8 cellular contexts compared by ENCODE assay signal in the genomic region with DNA sequence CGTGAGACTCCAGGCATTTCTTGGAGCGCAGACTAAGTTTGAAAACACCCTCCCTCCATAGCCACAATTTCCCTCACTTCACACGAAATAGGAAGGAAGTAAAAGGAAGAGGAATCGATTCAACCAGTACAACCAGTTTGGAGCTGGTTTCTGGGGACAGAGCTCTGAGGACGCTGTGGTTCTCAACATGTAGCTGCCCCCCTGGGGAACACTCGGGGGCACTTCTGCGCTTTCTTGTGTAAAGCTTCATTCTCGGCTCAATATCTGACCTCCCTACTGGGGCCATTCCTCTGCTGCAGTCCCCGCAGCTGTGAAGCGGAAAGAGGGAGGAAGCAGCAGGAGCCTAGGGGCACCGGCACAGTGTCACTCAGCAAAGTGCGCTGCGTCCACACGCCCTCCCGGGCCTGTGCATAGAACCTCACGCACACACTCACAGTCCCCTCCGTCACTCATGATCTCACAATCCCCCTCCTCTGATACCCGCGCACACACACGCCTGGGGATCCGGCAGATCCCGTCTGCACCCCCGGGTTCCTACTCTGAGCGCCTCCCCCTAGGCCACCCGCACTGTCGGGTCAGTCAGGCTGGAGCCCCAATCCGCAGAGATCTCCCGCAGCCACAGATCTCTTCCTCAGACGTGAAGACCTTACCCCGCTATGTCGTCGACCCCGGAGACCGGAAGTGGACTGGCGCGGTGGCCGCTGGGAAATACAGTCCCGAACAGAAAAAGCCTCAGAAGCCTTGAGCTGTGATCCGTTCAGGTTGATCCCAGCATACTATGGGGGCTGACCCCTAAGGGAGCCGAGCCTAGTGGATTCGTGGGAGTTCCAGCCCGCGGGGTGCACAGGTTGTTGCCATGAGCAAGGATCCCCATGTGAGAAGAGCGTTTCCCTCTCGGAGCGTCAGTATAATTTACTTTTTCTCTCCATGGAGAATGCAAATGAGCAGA. TPM values are rescaled to one million over a fixed set of nuclear protein-coding genes. Genes with fewer than 3 reads are reported as not detected.
A peak's percentile ranks its signal among the peaks of the same experiment; 100 is the strongest.
DNase-seq lines count a peak whose midpoint lies in the region; ATAC-seq and TF ChIP-seq lines count a peak whose summit lies in the region.

Gene ZNF780A (minus strand): TSS at position 688 of the 949 bp plus-strand sequence. CDS start 6,190 bp downstream, outside the sequence.

- no peaks in the 10 kb centered on the region for H3K9me3 ChIP-seq in duodenal mucosa (ENCODE audit: control insufficient read depth in 1 of 2, low read length in 2 of 2)
- H3K9me3 ChIP-seq in liver (ENCODE audit: control insufficient read depth in 4 of 4, low read length in 3 of 4) = no peaks in the 10 kb centered on the region

- CTCF ChIA-PET in activated CD8-positive, alpha-beta T cell treated with anti-CD3 and anti-CD28 coated beads for 36 hours (lab: Charles Lee) = interaction anchor here (1.0 to 2.4 kb wide), 4 partner anchors 74 to 544 kb away, joined by 3 to 8 read pairs (median 3); partner anchors contain the start of gene PSMC4

- DNase-seq in AG08396 (ENCODE audit: low spot score) (peak; percentile 75), NCI-H82 (lab: John Stamatoyannopoulos, UW) (peak; percentile 93)
- DNase-seq in activated CD8-positive, alpha-beta T cell treated with anti-CD3 and anti-CD28 coated beads for 36 hours = peak; percentile 88
- peak; percentile 77 for DNase-seq in stimulated activated CD4-positive, alpha-beta T cell treated with anti-CD3 and anti-CD28 coated beads, Interleukin-4, amount 100 ng/mL, for 1 hour

- peak within 1 kb of the TSS; percentile 85 for H3K27ac ChIP-seq in duodenal mucosa (ENCODE audit: low read depth, low read length)
- peak within 1 kb of the TSS; percentile 92 to 96 for H3K27ac ChIP-seq in liver (ENCODE audit: low read depth in 1 of 2, low read length in 2 of 2)

- peak within 1 kb of the TSS; percentile 100 for H3K4me3 Mint-ChIP-seq in activated CD8-positive, alpha-beta T cell treated with anti-CD3 and anti-CD28 coated beads for 36 hours

- H3K4me3 ChIP-seq in duodenal mucosa (ENCODE audit: low read depth in 1 of 2, low read length in 2 of 2) = peak within 1 kb of the TSS; percentile 98 to 99
- H3K4me3 ChIP-seq in liver (ENCODE audit: low read depth in 1 of 3, low read length in 3 of 3) = peak within 1 kb of the TSS; percentile 63 to 98 (median 93)

- H3K9ac ChIP-seq in duodenal mucosa (ENCODE audit: low read depth in 1 of 2, low read length in 2 of 2) (peak within 1 kb of the TSS; percentile 87 to 94), liver (ENCODE audit: low read depth in 1 of 2, low read length in 2 of 2) (peak within 1 kb of the TSS; percentile 71 to 97)

- H3K27ac Mint-ChIP-seq in activated CD8-positive, alpha-beta T cell treated with anti-CD3 and anti-CD28 coated beads for 36 hours = peak within 1 kb of the TSS; percentile 100

- H3K27me3 Mint-ChIP-seq in activated CD8-positive, alpha-beta T cell treated with anti-CD3 and anti-CD28 coated beads for 36 hours = peaks cover 4% of the 10 kb centered on the region

- H3K9me3 Mint-ChIP-seq in activated CD8-positive, alpha-beta T cell treated with anti-CD3 and anti-CD28 coated beads for 36 hours = peaks cover 5% of the 10 kb centered on the region

- WGBS in liver = under 1% methylated on average over 46 of the region's 46 CpGs

- H3K36me3 ChIP-seq in duodenal mucosa (ENCODE audit: control insufficient read depth in 1 of 2, insufficient read depth in 2 of 2, low read length in 2 of 2) (no peaks in the 10 kb centered on the region), liver (ENCODE audit: control insufficient read depth in 4 of 4, insufficient read depth in 3 of 4, low read depth in 1 of 4, low read length in 3 of 4) (no peaks in the 10 kb centered on the region)

- TF ChIP-seq CTCF in activated CD8-positive, alpha-beta T cell treated with anti-CD3 and anti-CD28 coated beads for 36 hours (IDR thresholded peaks at IDR 0.05) = no peak
- TF ChIP-seq CTCF in liver (IDR thresholded peaks at IDR 0.05; ENCODE audit: low read depth, low read length, missing input control) = no peak

- H3K27me3 ChIP-seq in duodenal mucosa (ENCODE audit: control insufficient read depth in 1 of 2, insufficient read depth in 2 of 2, low read length in 2 of 2) (no peaks in the 10 kb centered on the region), liver (ENCODE audit: control insufficient read depth in 4 of 4, insufficient read depth in 4 of 4, low read length in 3 of 4) (no peaks in the 10 kb centered on the region)

- peaks cover 22% of the 10 kb centered on the region for H3K36me3 Mint-ChIP-seq in activated CD8-positive, alpha-beta T cell treated with anti-CD3 and anti-CD28 coated beads for 36 hours (ENCODE audit: low read depth)

- ATAC-seq in GM19035 (IDR thresholded peaks at IDR 0.05; ENCODE audit: unreplicated experiment) = peak; percentile 77
- ATAC-seq in HG03520 (IDR thresholded peaks at IDR 0.05; ENCODE audit: unreplicated experiment) = peak; percentile 66
- ATAC-seq in activated CD8-positive, alpha-beta T cell treated with anti-CD3 and anti-CD28 coated beads for 36 hours = peak; percentile 92

- H3K4me1 Mint-ChIP-seq in activated CD8-positive, alpha-beta T cell treated with anti-CD3 and anti-CD28 coated beads for 36 hours (ENCODE audit: low read depth) = peaks cover 31% of the 10 kb centered on the region

- peak; percentile 22 to 34 for TF ChIP-seq RAD21 in liver (IDR thresholded peaks at IDR 0.05)

- intact Hi-C loops in activated CD8-positive, alpha-beta T cell treated with anti-CD3 and anti-CD28 coated beads for 36 hours (cut with micrococcal nuclease) = no loop called here

- H3K4me1 ChIP-seq in duodenal mucosa (ENCODE audit: control insufficient read depth in 1 of 2, insufficient read depth in 2 of 2, low read length in 2 of 2) (peaks cover 9 to 12% of the 10 kb centered on the region in 2 donors), liver (ENCODE audit: control insufficient read depth in 4 of 4, insufficient read depth in 4 of 4, low read length in 3 of 4) (peaks cover under 1 to 12% (median 10%) of the 10 kb centered on the region in 4 donors)

- POLR2A ChIA-PET in activated CD8-positive, alpha-beta T cell treated with anti-CD3 and anti-CD28 coated beads for 36 hours (lab: Charles Lee) = interaction anchor here (0.9 to 2.1 kb wide), 4 partner anchors 12 to 100 kb away, joined by 3 to 6 read pairs (median 4); no protein-coding TSS in a partner anchor

TF ChIP-seq in liver, 16 proteins besides CTCF, POLR2A, EP300 and RAD21 (continues in another document):
- TF ChIP-seq FOXA1 (IDR thresholded peaks at IDR 0.05) = no peak
- TF ChIP-seq EGR1 (IDR thresholded peaks at IDR 0.05; ENCODE audit: low read depth in 2 of 2) = peak in 1 of 2 donors; percentile 86
- peak; percentile 80 to 88 for TF ChIP-seq RXRA (IDR thresholded peaks at IDR 0.05)
- no peak for TF ChIP-seq HNF4G (IDR thresholded peaks at IDR 0.05)
- TF ChIP-seq YY1 (IDR thresholded peaks at IDR 0.05) = peak; percentile 77
- TF ChIP-seq FOXA2 (IDR thresholded peaks at IDR 0.05) = no peak
- TF ChIP-seq, protein P1, sequence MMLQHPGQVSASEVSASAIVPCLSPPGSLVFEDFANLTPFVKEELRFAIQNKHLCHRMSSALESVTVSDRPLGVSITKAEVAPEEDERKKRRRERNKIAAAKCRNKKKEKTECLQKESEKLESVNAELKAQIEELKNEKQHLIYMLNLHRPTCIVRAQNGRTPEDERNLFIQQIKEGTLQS (IDR thresholded peaks at IDR 0.05) = no peak
- TF ChIP-seq SP1 (IDR thresholded peaks at IDR 0.05) = peak; percentile 39
- peak in 1 of 2 donors; percentile 36 for TF ChIP-seq JUND (IDR thresholded peaks at IDR 0.05)
- peak; percentile 70 to 92 for TF ChIP-seq GABPA (IDR thresholded peaks at IDR 0.05 in 1 of 2, conservative IDR thresholded peaks at IDR 0.05 in 1 of 2)
- peak; percentile 78 for TF ChIP-seq NR2F2 (IDR thresholded peaks at IDR 0.05)
- TF ChIP-seq HNF4A (conservative IDR thresholded peaks at IDR 0.05) = peak; percentile 66 to 73
- TF ChIP-seq, protein P2, sequence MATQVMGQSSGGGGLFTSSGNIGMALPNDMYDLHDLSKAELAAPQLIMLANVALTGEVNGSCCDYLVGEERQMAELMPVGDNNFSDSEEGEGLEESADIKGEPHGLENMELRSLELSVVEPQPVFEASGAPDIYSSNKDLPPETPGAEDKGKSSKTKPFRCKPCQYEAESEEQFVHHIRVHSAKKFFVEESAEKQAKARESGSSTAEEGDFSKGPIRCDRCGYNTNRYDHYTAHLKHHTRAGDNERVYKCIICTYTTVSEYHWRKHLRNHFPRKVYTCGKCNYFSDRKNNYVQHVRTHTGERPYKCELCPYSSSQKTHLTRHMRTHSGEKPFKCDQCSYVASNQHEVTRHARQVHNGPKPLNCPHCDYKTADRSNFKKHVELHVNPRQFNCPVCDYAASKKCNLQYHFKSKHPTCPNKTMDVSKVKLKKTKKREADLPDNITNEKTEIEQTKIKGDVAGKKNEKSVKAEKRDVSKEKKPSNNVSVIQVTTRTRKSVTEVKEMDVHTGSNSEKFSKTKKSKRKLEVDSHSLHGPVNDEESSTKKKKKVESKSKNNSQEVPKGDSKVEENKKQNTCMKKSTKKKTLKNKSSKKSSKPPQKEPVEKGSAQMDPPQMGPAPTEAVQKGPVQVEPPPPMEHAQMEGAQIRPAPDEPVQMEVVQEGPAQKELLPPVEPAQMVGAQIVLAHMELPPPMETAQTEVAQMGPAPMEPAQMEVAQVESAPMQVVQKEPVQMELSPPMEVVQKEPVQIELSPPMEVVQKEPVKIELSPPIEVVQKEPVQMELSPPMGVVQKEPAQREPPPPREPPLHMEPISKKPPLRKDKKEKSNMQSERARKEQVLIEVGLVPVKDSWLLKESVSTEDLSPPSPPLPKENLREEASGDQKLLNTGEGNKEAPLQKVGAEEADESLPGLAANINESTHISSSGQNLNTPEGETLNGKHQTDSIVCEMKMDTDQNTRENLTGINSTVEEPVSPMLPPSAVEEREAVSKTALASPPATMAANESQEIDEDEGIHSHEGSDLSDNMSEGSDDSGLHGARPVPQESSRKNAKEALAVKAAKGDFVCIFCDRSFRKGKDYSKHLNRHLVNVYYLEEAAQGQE (IDR thresholded peaks at IDR 0.05) = peak; percentile 75
- peak; percentile 93 for TF ChIP-seq TAF1 (conservative IDR thresholded peaks at IDR 0.05)

RNA-seq across cellular contexts. Expression of gene ZNF780A, which starts in this region (rescaled TPM):
- total RNA-seq in activated CD8-positive, alpha-beta T cell treated with anti-CD3 and anti-CD28 coated beads for 36 hours = 10 to 100 TPM; 12.9 to 13.3 TPM
- 10 to 100 TPM; 11.7 to 18.7 TPM for total RNA-seq in liver
- 10 to 100 TPM; 10.9 to 16.3 TPM for polyA plus RNA-seq in liver

Comparison
In these comparisons a context has a peak if more than half of its experiments do, and no peak if none do; other contexts are left out.
1. Peak in every context shown above with its lines: DNase-seq, ATAC-seq, H3K4me3 ChIP-seq and H3K27ac ChIP-seq.